In genomic region chr21:38380391-38381137, GRCh38 we compare ENCODE assay signal across 1 cellular context.
TF ChIP-seq lines count a peak whose summit lies in the region.

No MANE protein-coding gene starts in this region.

TF ChIP-seq in SK-N-SH, 30 proteins besides CTCF, POLR2A, EP300 and RAD21 (continued from another document):
- no peak for TF ChIP-seq TAF1 (IDR thresholded peaks at IDR 0.05; ENCODE audit: borderline replicate concordance, low read depth, low read length)
- no peak for TF ChIP-seq RCOR1 (IDR thresholded peaks at IDR 0.05; ENCODE audit: low read length)
- TF ChIP-seq MEF2A (IDR thresholded peaks at IDR 0.05; ENCODE audit: borderline replicate concordance, low read depth), result no peak
- TF ChIP-seq GATA2 (CRISPR knock-in tag; IDR thresholded peaks at IDR 0.05), result no peak
- no peak for TF ChIP-seq ELF1 (IDR thresholded peaks at IDR 0.05)
